1 cellular context compared by ENCODE assay signal in genomic region chr15:72169236-72169920, GRCh38.
TF ChIP-seq lines count a peak whose summit lies in the region.

No MANE protein-coding gene starts in this region.

TF ChIP-seq in H1, 55 proteins besides CTCF, POLR2A, EP300 and RAD21:
- TF ChIP-seq CEBPB (IDR thresholded peaks at IDR 0.05; ENCODE audit: low read depth, low read length): no peak
- TF ChIP-seq SIRT6 (IDR thresholded peaks at IDR 0.05; ENCODE audit: low read length): no peak
- TF ChIP-seq GABPA (IDR thresholded peaks at IDR 0.05; ENCODE audit: borderline replicate concordance, insufficient read depth, low read length): no peak
- no peak for TF ChIP-seq SUZ12 (IDR thresholded peaks at IDR 0.05; ENCODE audit: low read length)
- TF ChIP-seq SIN3A (conservative IDR thresholded peaks at IDR 0.05 in 1 of 2, IDR thresholded peaks at IDR 0.05 in 1 of 2; ENCODE audit: low read depth in 1 of 2, low read length in 2 of 2): no peak
- TF ChIP-seq ASH2L (IDR thresholded peaks at IDR 0.05; ENCODE audit: low read length): no peak
- TF ChIP-seq, protein P1, sequence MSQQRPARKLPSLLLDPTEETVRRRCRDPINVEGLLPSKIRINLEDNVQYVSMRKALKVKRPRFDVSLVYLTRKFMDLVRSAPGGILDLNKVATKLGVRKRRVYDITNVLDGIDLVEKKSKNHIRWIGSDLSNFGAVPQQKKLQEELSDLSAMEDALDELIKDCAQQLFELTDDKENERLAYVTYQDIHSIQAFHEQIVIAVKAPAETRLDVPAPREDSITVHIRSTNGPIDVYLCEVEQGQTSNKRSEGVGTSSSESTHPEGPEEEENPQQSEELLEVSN (IDR thresholded peaks at IDR 0.05): no peak
- TF ChIP-seq POU5F1 (IDR thresholded peaks at IDR 0.05; ENCODE audit: low read depth, low read length): no peak
- TF ChIP-seq SP4 (IDR thresholded peaks at IDR 0.05; ENCODE audit: low read length): no peak
- TF ChIP-seq CTBP2 (IDR thresholded peaks at IDR 0.05; ENCODE audit: borderline replicate concordance, insufficient read depth, insufficient read length, low read length): no peak
